In genomic region chr11:125569913-125570621, GRCh38 we compare ENCODE assay signal across 7 cellular contexts. TPM values are rescaled to one million over a fixed set of nuclear protein-coding genes. Genes with fewer than 3 reads are reported as not detected.
DNase-seq lines count a peak whose midpoint lies in the region; ATAC-seq and TF ChIP-seq lines count a peak whose summit lies in the region.

No MANE protein-coding gene starts in this region.

- 1 to 2% (median 2%) methylated on average over 9 of the region's 9 CpGs for WGBS in psoas muscle, 3 donors

- POLR2A ChIA-PET in GM10248 (lab: Yijun Ruan, JAX): interaction anchor here (1.0 kb wide), 2 partner anchors 22 kb away, joined by 3 read pairs; partner anchors contain the start of gene STT3A
- POLR2A ChIA-PET in T-cell (lab: Charles Lee): interaction anchor here (0.6 to 2.1 kb wide), 7 partner anchors 17 to 55 kb away, joined by 3 to 14 read pairs (median 3); partner anchors contain the start of genes CHEK1 (in 1 of the 2) and STT3A (in 1 of the 2)

- H3K36me3 ChIP-seq in psoas muscle (ENCODE audit: insufficient read depth in 1 of 2, low read depth in 1 of 2): peaks cover 4 to 29% of the 10 kb centered on the region in 2 donors

- no peaks in the 10 kb centered on the region for H3K9me3 ChIP-seq in psoas muscle

- no peak for TF ChIP-seq CTCF in GM10248 (IDR thresholded peaks at IDR 0.05; ENCODE audit: control extremely low read depth, extremely low read depth, low read depth, missing control alignments)
- no peak for TF ChIP-seq CTCF in HFFc6 (IDR thresholded peaks at IDR 0.05)
- no peak for TF ChIP-seq CTCF in psoas muscle (IDR thresholded peaks at IDR 0.05)

- CTCF ChIA-PET in GM10248 (lab: Yijun Ruan, JAX): interaction anchor here (0.6 to 3.8 kb wide), 17 partner anchors 9 to 305 kb away, joined by 3 to 34 read pairs (median 4); partner anchors contain the start of genes FEZ1 and STT3A
- CTCF ChIA-PET in T-cell (lab: Charles Lee): interaction anchor here (0.5 to 2.8 kb wide), 12 partner anchors 9 to 56 kb away, joined by 3 to 33 read pairs (median 3); partner anchors contain the start of genes CHEK1 (in 1 of the 2) and STT3A (in 1 of the 2)

- peak overlapping the region; percentile 85 for H3K27ac Mint-ChIP-seq in HFFc6
- H3K27ac Mint-ChIP-seq in T-cell: peak overlapping the region; percentile 74 to 91

- peak overlapping the region; percentile 98 for H3K27ac ChIP-seq in psoas muscle

- DNase-seq in GM10248 (ENCODE audit: extremely low spot score): peak; percentile 27
- peak; percentile 6 for DNase-seq in HFFc6
- peak in 2 of 34 experiments; percentile 2 to 21 for DNase-seq in T-cell
- DNase-seq in fibroblast of peridontal ligament (ENCODE audit: extremely low read depth): peak; percentile 8
- DNase-seq in psoas muscle: peak; percentile 28 to 65
- DNase-seq in D341Med (ENCODE audit: low spot score): no peak
- no peak for DNase-seq in iPS-NIHi7 (ENCODE audit: extremely low spot score)

- H3K9me3 Mint-ChIP-seq in HFFc6 (no peaks in the 10 kb centered on the region), T-cell (no peaks in the 10 kb centered on the region)

- ATAC-seq in T-cell (replicated peaks in 1 of 4) (peak in 1 of 4 experiments; percentile 41), psoas muscle (peak; percentile 64 to 74 (median 72))

- H3K36me3 Mint-ChIP-seq in HFFc6 (ENCODE audit: low read depth) (peaks cover 11% of the 10 kb centered on the region; the same call in 1 of the 2 replicates), T-cell (peaks cover 17% of the 10 kb centered on the region)

- H3K27me3 ChIP-seq in psoas muscle (ENCODE audit: insufficient read depth in 3 of 3, low read length in 2 of 3): no peaks in the 10 kb centered on the region

- H3K4me3 Mint-ChIP-seq in HFFc6 (peak overlapping the region; percentile 94), T-cell (peak overlapping the region; percentile 89 to 91 (median 89))

- H3K27me3 Mint-ChIP-seq in HFFc6 (ENCODE audit: insufficient read depth): peaks cover 2% of the 10 kb centered on the region
- H3K27me3 Mint-ChIP-seq in T-cell: no peaks in the 10 kb centered on the region

- H3K4me3 ChIP-seq in psoas muscle: peak overlapping the region; percentile 96

- intact Hi-C loops in psoas muscle (cut with DNase I): loop anchor here (5.0 to 10.0 kb wide), 5 partner anchors 37 to 613 kb away; partner anchors contain the start of genes CHEK1 (in 1 of the 2) and HYLS1 (in 1 of the 2)

- peaks cover 21% of the 10 kb centered on the region for H3K4me1 ChIP-seq in psoas muscle

- H3K4me1 Mint-ChIP-seq in HFFc6 (ENCODE audit: low read depth) (peaks cover 21% of the 10 kb centered on the region), T-cell (peaks cover 23 to 31% (median 26%) of the 10 kb centered on the region in 3 donors)

RNA-seq across cellular contexts. Expression of gene EI24, which starts 0.8 kb away (rescaled TPM):
- total RNA-seq in HFFc6 (2021; fragmentation: NEBNext Ultra II Directional; extraction: Animal tissue kit (Norgen Biotek cat#: 25700)): 10 to 100 TPM; 73.8 to 92.1 (median 86.0) TPM
- 10 to 100 TPM; 20.0 to 33.0 (median 29.9) TPM for total RNA-seq in T-cell
- 100 to 1,000 TPM in 2 of 4 donors, 10 to 100 TPM in 2; 52.9 to 140 (median 93.6) TPM for total RNA-seq in psoas muscle
- polyA plus RNA-seq in psoas muscle: 100 to 1,000 TPM in 1 of 3 donors, 10 to 100 TPM in 2; 72.1 to 184 (median 74.4) TPM

RNA-seq across cellular contexts. Expression of gene STT3A, which starts 22.6 kb away (rescaled TPM):
- 100 to 1,000 TPM; 265 to 280 (median 269) TPM for total RNA-seq in HFFc6 (2021; fragmentation: NEBNext Ultra II Directional; extraction: Animal tissue kit (Norgen Biotek cat#: 25700))
- total RNA-seq in T-cell: 100 to 1,000 TPM in 1 of 5 donors, 10 to 100 TPM in 4; 51.0 to 103 (median 88.5) TPM
- 10 to 100 TPM; 27.2 to 33.1 (median 31.0) TPM for total RNA-seq in psoas muscle
- polyA plus RNA-seq in psoas muscle: 10 to 100 TPM; 23.3 to 58.9 (median 34.4) TPM

RNA-seq across cellular contexts. Expression of gene CHEK1, which starts 54.9 kb away (rescaled TPM):
- total RNA-seq in HFFc6 (2021; fragmentation: NEBNext Ultra II Directional; extraction: Animal tissue kit (Norgen Biotek cat#: 25700)): 10 to 100 TPM; 23.8 to 43.6 (median 39.7) TPM
- total RNA-seq in T-cell: 1 to 10 TPM; 2.2 to 7.5 (median 3.2) TPM
- under 1 TPM; 0.44 to 0.97 (median 0.69) TPM for total RNA-seq in psoas muscle
- polyA plus RNA-seq in psoas muscle: 1 to 10 TPM in 2 of 3 donors, under 1 TPM in 1; 0.64 to 1.3 (median 1.2) TPM

Comparison
In these comparisons a context has a peak if more than half of its experiments do, and no peak if none do; other contexts are left out.
1. DNase-seq: peak in GM10248 (single experiment), HFFc6 (single experiment), fibroblast of peridontal ligament (single experiment) and psoas muscle (2 of 2); none in D341Med (single experiment) and iPS-NIHi7 (single experiment).